Comparison of ENCODE assay signal across 29 cellular contexts in the genomic region with DNA sequence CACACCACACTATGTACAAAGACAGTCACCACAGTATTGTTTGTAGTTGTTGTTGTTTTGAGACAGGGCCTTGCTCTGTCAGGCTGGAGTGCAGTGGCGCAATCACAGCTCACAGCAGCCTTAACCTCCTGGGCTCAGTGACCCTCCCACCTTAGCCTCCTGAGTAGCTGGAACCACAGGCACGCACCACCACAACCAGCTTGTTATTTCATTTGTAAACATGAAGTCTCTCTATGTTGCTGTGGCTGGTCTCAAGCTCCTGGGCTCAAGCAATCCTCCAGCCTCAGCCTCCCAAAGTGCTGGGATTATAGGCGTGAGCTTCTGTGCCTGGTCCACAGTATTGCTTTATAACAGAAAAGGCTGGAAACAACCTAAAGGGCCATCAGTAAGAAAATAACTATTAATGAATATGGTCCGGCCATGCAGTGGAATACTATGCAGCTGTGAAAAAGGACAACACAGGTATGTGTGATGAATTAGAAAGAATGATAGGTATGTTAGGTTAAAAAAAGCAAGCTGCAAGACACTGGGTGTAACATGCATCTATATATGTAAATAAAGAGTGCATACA. TPM values are rescaled to one million over a fixed set of nuclear protein-coding genes. Genes with fewer than 3 reads are reported as not detected.
DNase-seq lines count a peak whose midpoint lies in the region; ATAC-seq and TF ChIP-seq lines count a peak whose summit lies in the region.
"Had no signal": no experiment of that assay in that cellular context is flagged by ENCODE, and none has a peak within 500 bp of the region (broad histone marks: within the 10 kb centered on the region; RNA-seq: fewer than 3 reads in every experiment).

No MANE protein-coding gene starts in this region.

- POLR2A ChIA-PET in HEK293 (lab: Yijun Ruan, JAX) (no interaction called here), WTC11 (lab: Charles Lee) (no interaction called here)

- H3K27ac ChIP-seq in BLaER1 (no peak overlapping the region), HEK293 (ENCODE audit: extremely low read depth, low read depth, low read length) (no peak overlapping the region)
- H3K27ac ChIP-seq: C4-2B, psoas muscle, RWPE1, upper lobe of left lung had no signal

- H3K9ac ChIP-seq in BLaER1, result no peak overlapping the region

- H3K4me3 ChIP-seq in BLaER1, result no peak overlapping the region
- H3K4me3 ChIP-seq in HEK293 (ENCODE audit: low read depth, low read length), result no peak overlapping the region
- H3K4me3 ChIP-seq: heart left ventricle, psoas muscle, upper lobe of left lung had no signal

- H3K36me3 Mint-ChIP-seq in WTC11, result no peaks in the 10 kb centered on the region
- H3K36me3 Mint-ChIP-seq in activated naive CD8-positive, alpha-beta T cell treated with anti-CD3 and anti-CD28 coated beads, Interleukin-2, amount 50 U/mL, for 24 hours (ENCODE audit: low read depth), result peaks cover 32% of the 10 kb centered on the region
- H3K36me3 Mint-ChIP-seq: T-cell had no signal

- H4K20me1 ChIP-seq in BLaER1, result no peaks in the 10 kb centered on the region

- H3K4me2 ChIP-seq in BLaER1, result peak overlapping the region; percentile 23; the same call in 1 of the 2 replicates

- DNase-seq in WTC11 (ENCODE audit: low spot score) (no peak), SHP77 (lab: John Stamatoyannopoulos, UW) (no peak), SW 1271 (lab: John Stamatoyannopoulos, UW) (no peak), occipital lobe (lab: John Stamatoyannopoulos, UW) (no peak)
- DNase-seq in activated naive CD8-positive, alpha-beta T cell treated with anti-CD3 and anti-CD28 coated beads, Interleukin-2, amount 50 U/mL, for 24 hours, result no peak
- DNase-seq: activated B cell treated with CpG ODN at 0.5 μM for 24 hours; activated CD8-positive, alpha-beta memory T cell treated with anti-CD3 and anti-CD28 coated beads for 24 hours; activated naive CD4-positive, alpha-beta T cell; activated T-cell treated with anti-CD3 and anti-CD28 coated beads, Interleukin-2, amount 50 U/mL, for 1 hour; DMS79; foreskin melanocyte; GDM1; heart left ventricle; midbrain; naive thymus-derived CD4-positive, alpha-beta T cell; NCI-H1092 treated with DMSO at 0.1 percent for 48 hours; NCI-H1694 treated with DMSO at 0.1 percent for 48 hours; NCI-H2171; stimulated activated CD4-positive, alpha-beta T cell treated with anti-CD3 and anti-CD28 coated beads, Interleukin-4, amount 100 ng/mL, for 4 hours; substantia nigra; T-cell; upper lobe of left lung had no signal

- H3K9me3 Mint-ChIP-seq in WTC11, result peaks cover 4% of the 10 kb centered on the region; the same call in 1 of the 2 replicates
- H3K9me3 Mint-ChIP-seq in activated naive CD8-positive, alpha-beta T cell treated with anti-CD3 and anti-CD28 coated beads, Interleukin-2, amount 50 U/mL, for 24 hours, result peaks cover 3% of the 10 kb centered on the region
- H3K9me3 Mint-ChIP-seq: activated B cell treated with CpG ODN at 0.5 μM for 24 hours, IgD-negative memory B cell, T-cell had no signal

- TF ChIP-seq CTCF in HEK293 (tag by site-specific recombination; IDR thresholded peaks at IDR 0.05) (no peak), WTC11 (IDR thresholded peaks at IDR 0.05) (no peak)

- H3K27ac Mint-ChIP-seq in WTC11, result no peak overlapping the region
- peak overlapping the region; percentile 98 for H3K27ac Mint-ChIP-seq in activated naive CD8-positive, alpha-beta T cell treated with anti-CD3 and anti-CD28 coated beads, Interleukin-2, amount 50 U/mL, for 24 hours
- H3K27ac Mint-ChIP-seq: activated B cell treated with CpG ODN at 0.5 μM for 24 hours had no signal

- no peaks in the 10 kb centered on the region; the same call in 1 of the 2 replicates for H3K27me3 Mint-ChIP-seq in WTC11 (ENCODE audit: low read depth)
- H3K27me3 Mint-ChIP-seq in activated naive CD8-positive, alpha-beta T cell treated with anti-CD3 and anti-CD28 coated beads, Interleukin-2, amount 50 U/mL, for 24 hours, result peaks cover 3% of the 10 kb centered on the region
- H3K27me3 Mint-ChIP-seq: activated B cell treated with CpG ODN at 0.5 μM for 24 hours had no signal

- H3K4me1 Mint-ChIP-seq in WTC11, result peaks cover 6% of the 10 kb centered on the region; the same call in 1 of the 2 replicates
- H3K4me1 Mint-ChIP-seq in activated naive CD8-positive, alpha-beta T cell treated with anti-CD3 and anti-CD28 coated beads, Interleukin-2, amount 50 U/mL, for 24 hours, result peaks cover 64% of the 10 kb centered on the region

- H3K4me1 ChIP-seq in BLaER1, result peaks cover 58% of the 10 kb centered on the region
- no peaks in the 10 kb centered on the region for H3K4me1 ChIP-seq in HEK293 (ENCODE audit: control insufficient read depth, insufficient read depth, low read length)
- H3K4me1 ChIP-seq: psoas muscle had no signal

- H3K9me3 ChIP-seq in BLaER1 (no peaks in the 10 kb centered on the region), HEK293 (ENCODE audit: control insufficient read depth, insufficient read depth, low read depth, low read length) (no peaks in the 10 kb centered on the region)
- H3K9me3 ChIP-seq: psoas muscle, upper lobe of left lung had no signal

- CTCF ChIA-PET in HEK293 (lab: Yijun Ruan, JAX) (interaction anchor here (0.5 to 2.2 kb wide), 3 partner anchors 11 to 197 kb away, joined by 3 to 14 read pairs (median 4); no protein-coding TSS in a partner anchor), WTC11 (lab: Charles Lee) (interaction anchor here (1.1 to 1.4 kb wide), 2 partner anchors 11 to 263 kb away, joined by 4 to 5 read pairs; no protein-coding TSS in a partner anchor)

- H3K36me3 ChIP-seq in BLaER1 (no peaks in the 10 kb centered on the region), HEK293 (ENCODE audit: control insufficient read depth in 2 of 2, insufficient read depth in 1 of 2, low read length in 2 of 2) (no peaks in the 10 kb centered on the region)
- H3K36me3 ChIP-seq: heart left ventricle, upper lobe of left lung had no signal

- H3K27me3 ChIP-seq in BLaER1, result no peaks in the 10 kb centered on the region
- H3K27me3 ChIP-seq: heart left ventricle, upper lobe of left lung had no signal

- H3K4me3 Mint-ChIP-seq in WTC11, result no peak overlapping the region
- H3K4me3 Mint-ChIP-seq in activated naive CD8-positive, alpha-beta T cell treated with anti-CD3 and anti-CD28 coated beads, Interleukin-2, amount 50 U/mL, for 24 hours, result peak overlapping the region; percentile 61
- H3K4me3 Mint-ChIP-seq: activated B cell treated with CpG ODN at 0.5 μM for 24 hours, T-cell had no signal

- no peak for ATAC-seq in WTC11
- no peak for ATAC-seq in activated naive CD8-positive, alpha-beta T cell treated with anti-CD3 and anti-CD28 coated beads, Interleukin-2, amount 50 U/mL, for 24 hours
- ATAC-seq: heart left ventricle; naive thymus-derived CD4-positive, alpha-beta T cell; psoas muscle; T-cell had no signal

TF ChIP-seq in HEK293, 187 proteins besides CTCF, POLR2A, EP300 and RAD21 (continues in another document):
- TF ChIP-seq ZNF146 (tag by site-specific recombination; IDR thresholded peaks at IDR 0.05), result peak; percentile 97
- TF ChIP-seq OVOL3 (tag by site-specific recombination; IDR thresholded peaks at IDR 0.05), result no peak
- TF ChIP-seq, protein P1, sequence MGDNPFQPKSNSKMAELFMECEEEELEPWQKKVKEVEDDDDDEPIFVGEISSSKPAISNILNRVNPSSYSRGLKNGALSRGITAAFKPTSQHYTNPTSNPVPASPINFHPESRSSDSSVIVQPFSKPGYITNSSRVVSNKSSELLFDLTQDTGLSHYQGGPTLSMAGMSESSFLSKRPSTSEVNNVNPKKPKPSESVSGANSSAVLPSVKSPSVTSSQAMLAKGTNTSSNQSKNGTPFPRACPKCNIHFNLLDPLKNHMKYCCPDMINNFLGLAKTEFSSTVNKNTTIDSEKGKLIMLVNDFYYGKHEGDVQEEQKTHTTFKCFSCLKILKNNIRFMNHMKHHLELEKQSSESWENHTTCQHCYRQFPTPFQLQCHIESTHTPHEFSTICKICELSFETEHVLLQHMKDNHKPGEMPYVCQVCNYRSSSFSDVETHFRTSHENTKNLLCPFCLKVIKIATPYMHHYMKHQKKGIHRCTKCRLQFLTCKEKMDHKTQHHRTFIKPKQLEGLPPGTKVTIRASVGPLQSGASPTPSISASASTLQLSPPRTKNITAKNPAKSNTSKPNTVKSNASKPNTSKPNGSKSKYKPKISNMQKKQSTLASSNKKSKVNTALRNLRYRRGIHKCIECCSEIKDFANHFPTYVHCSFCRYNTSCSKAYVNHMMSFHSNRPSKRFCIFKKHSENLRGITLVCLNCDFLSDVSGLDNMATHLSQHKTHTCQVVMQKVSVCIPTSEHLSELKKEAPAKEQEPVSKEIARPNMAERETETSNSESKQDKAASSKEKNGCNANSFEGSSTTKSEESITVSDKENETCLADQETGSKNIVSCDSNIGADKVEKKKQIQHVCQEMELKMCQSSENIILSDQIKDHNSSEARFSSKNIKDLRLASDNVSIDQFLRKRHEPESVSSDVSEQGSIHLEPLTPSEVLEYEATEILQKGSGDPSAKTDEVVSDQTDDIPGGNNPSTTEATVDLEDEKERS (tag by site-specific recombination; IDR thresholded peaks at IDR 0.05), result 0 out of 2 replicates have a peak, but pooled peaks have one; percentile 77

TF ChIP-seq in WTC11, 78 proteins besides CTCF, POLR2A, EP300 and RAD21:
- TF ChIP-seq GTF2I (CRISPR knock-in tag; conservative IDR thresholded peaks at IDR 0.05), result peak; percentile 54; the same call in 1 of the 2 replicates
- TF ChIP-seq RORB (CRISPR knock-in tag; IDR thresholded peaks at IDR 0.05), result no peak

RNA-seq across cellular contexts. Expression of gene PTGIS, which starts 30.0 kb away (rescaled TPM):
- 24.3 to 37.0 TPM (median 34.4 TPM) in 3 replicates for total RNA-seq in WTC11 (2021)
- 10.8 TPM for total RNA-seq in occipital lobe
- total RNA-seq: activated B cell treated with CpG ODN at 0.5 μM for 24 hours, NCI-H460 had no signal
